ENCODE assay signal across 34 cellular contexts in the genomic region with DNA sequence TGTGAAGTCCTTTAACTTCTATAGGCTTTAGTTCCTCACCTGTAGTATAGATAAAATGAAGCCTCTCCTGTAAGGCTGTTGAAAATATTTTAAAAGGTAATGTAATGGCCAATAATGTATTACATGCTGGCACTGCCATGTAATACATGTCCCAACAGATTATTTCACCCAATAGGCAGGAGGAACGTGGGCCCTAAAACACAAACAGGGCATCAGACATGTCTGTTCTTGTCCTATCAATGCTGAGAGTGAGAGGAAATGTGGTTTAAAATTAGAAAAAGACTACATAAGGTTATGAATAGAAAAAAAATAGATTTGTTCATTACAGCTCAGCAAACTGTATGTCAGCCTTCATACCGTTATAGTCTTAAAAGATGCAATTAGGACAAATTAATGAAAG.
"Had no signal": no experiment of that assay in that cellular context is flagged by ENCODE, and none has a peak within 500 bp of the region (broad histone marks: within the 10 kb centered on the region; RNA-seq: fewer than 3 reads in every experiment).

No MANE protein-coding gene starts in this region.

- H3K4me2 ChIP-seq: PC-9 had no signal

- H3K36me3 ChIP-seq: cardiac muscle cell, MG63 had no signal

- H3K27ac ChIP-seq: cardiac muscle cell, PC-9, VCaP had no signal

- H3K9me3 ChIP-seq: MG63 had no signal

- ATAC-seq: activated naive CD8-positive, alpha-beta T cell treated with anti-CD3 and anti-CD28 coated beads, Interleukin-2, amount 50 U/mL, for 24 hours; activated T-cell treated with anti-CD3 and anti-CD28 coated beads, Interleukin-2, amount 50 U/mL, for 4 hours; K562; SK-N-SH treated with all-trans-retinoic acid at 6 μM for 48 hours had no signal

- H3K4me3 ChIP-seq: cardiac muscle cell, K562, MG63, PC-9 had no signal

- DNase-seq: activated B cell treated with CpG ODN at 0.5 μM for 24 hours; activated CD4-positive, alpha-beta memory T cell treated with anti-CD3 and anti-CD28 coated beads for 36 hours; activated CD4-positive, alpha-beta T cell treated with anti-CD3 and anti-CD28 coated beads for 4 hours; activated CD4-positive, alpha-beta T cell treated with anti-CD3 and anti-CD28 coated beads, Interleukin-2, amount 50 U/mL, for 1 hour; activated CD4-positive, CD25-positive, alpha-beta regulatory T cell treated with anti-CD3 and anti-CD28 coated beads, Interleukin-2, amount 50 U/mL, for 72 hours; activated CD8-positive, alpha-beta memory T cell treated with anti-CD3 and anti-CD28 coated beads, Interleukin-2, amount 50 U/mL, for 4 hours; activated effector memory CD4-positive, alpha-beta T cell treated with Interleukin-2 at 50 U/mL for 16 hours; activated naive CD4-positive, alpha-beta T cell treated with anti-CD3 and anti-CD28 coated beads, Interleukin-2, amount 10 ng/mL, durations not matched to agents 7 days and 5 days; activated naive CD8-positive, alpha-beta T cell treated with anti-CD3 and anti-CD28 coated beads, Interleukin-2, amount 50 U/mL, for 24 hours; activated T-cell treated with anti-CD3 and anti-CD28 coated beads for 4 hours; activated T-cell treated with anti-CD3 and anti-CD28 coated beads, Interleukin-2, amount 50 U/mL, for 4 hours; anterior cingulate cortex; MG63; NCI-H1048; NCI-H1105 treated with DMSO at 0.1 percent for 48 hours; NCI-H1436; NCI-H1694; NCI-H1930; NCI-H2081 treated with DMSO at 0.1 percent for 48 hours; NCI-H2171; NCI-H510A; NCI-H526; NCI-H748 treated with DMSO at 0.1 percent for 48 hours; NK-92 treated with Interleukin-12 subunit alpha and Interleukin-12 subunit beta, amount 100 ng/mL, for 24 hours; PC-9; SIG-M5; SW 1271; T-helper 1 cell; T-helper 2 cell; T-helper 9 cell had no signal

- H2AFZ ChIP-seq: PC-9 had no signal

- H3K27me3 ChIP-seq: cardiac muscle cell, MG63 had no signal
